ENCODE assay signal across 9 cellular contexts in genomic region chr13:100434010-100434763, GRCh38.
DNase-seq lines count a peak whose midpoint lies in the region; ATAC-seq lines count a peak whose summit lies in the region.
"Had no signal": no experiment of that assay in that cellular context is flagged by ENCODE, and none has a peak within 500 bp of the region (broad histone marks: within the 10 kb centered on the region; RNA-seq: fewer than 3 reads in every experiment).

No MANE protein-coding gene starts in this region.

- H3K4me3 ChIP-seq in CD4-positive, CD25-positive, alpha-beta regulatory T cell (ENCODE audit: low read depth, low read length), result no peak overlapping the region
- H3K4me3 ChIP-seq: vagina had no signal

- no peak overlapping the region for H3K4me3 Mint-ChIP-seq in CD4-positive, CD25-positive, alpha-beta regulatory T cell

- peak overlapping the region in 2 of 3 donors; percentile 12 to 43 for H3K27ac Mint-ChIP-seq in CD4-positive, CD25-positive, alpha-beta regulatory T cell

- peaks cover 42% of the 10 kb centered on the region for H3K36me3 Mint-ChIP-seq in CD4-positive, CD25-positive, alpha-beta regulatory T cell

- H3K4me1 Mint-ChIP-seq in CD4-positive, CD25-positive, alpha-beta regulatory T cell, result peaks cover 0 to 20% (median 9%) of the 10 kb centered on the region in 4 donors

- no peak for ATAC-seq in CD4-positive, CD25-positive, alpha-beta regulatory T cell (ENCODE audit: low read depth in 2 of 2)
- ATAC-seq in GM21381 (IDR thresholded peaks at IDR 0.05; ENCODE audit: unreplicated experiment) (peak; percentile 88), HG03469 (IDR thresholded peaks at IDR 0.05; ENCODE audit: unreplicated experiment) (peak; percentile 95), Right ventricle myocardium superior (ENCODE audit: poor library complexity) (no peak)

- DNase-seq in CD4-positive, CD25-positive, alpha-beta regulatory T cell, result peak in 1 of 3 donors; percentile 43
- peak; percentile 22 for DNase-seq in fibroblast of gingiva (ENCODE audit: low read depth)
- no peak for DNase-seq in Right ventricle myocardium superior
- DNase-seq in superior temporal gyrus (ENCODE audit: extremely low spot score), result no peak
- no peak for DNase-seq in amygdala (lab: John Stamatoyannopoulos, UW)
- no peak for DNase-seq in epidermal melanocyte (ENCODE audit: insufficient read length, low spot score)

- intact Hi-C loops in Right ventricle myocardium superior (cut with DNase I), result no loop called here

- H3K27me3 Mint-ChIP-seq in CD4-positive, CD25-positive, alpha-beta regulatory T cell, result no peaks in the 10 kb centered on the region

- no peaks in the 10 kb centered on the region for H3K9me3 ChIP-seq in CD4-positive, CD25-positive, alpha-beta regulatory T cell (ENCODE audit: control insufficient read depth in 2 of 2, low read length in 2 of 2)
- H3K9me3 ChIP-seq: vagina had no signal

- H3K27me3 ChIP-seq in CD4-positive, CD25-positive, alpha-beta regulatory T cell (ENCODE audit: control insufficient read depth, insufficient read depth, low read length), result no peaks in the 10 kb centered on the region
- H3K27me3 ChIP-seq: vagina had no signal

- H3K9me3 Mint-ChIP-seq in CD4-positive, CD25-positive, alpha-beta regulatory T cell, result peaks cover 0 to 5% (median 0%) of the 10 kb centered on the region in 7 donors

- H3K27ac ChIP-seq in CD4-positive, CD25-positive, alpha-beta regulatory T cell (ENCODE audit: insufficient read depth, low read length, poor library complexity, severe bottlenecking), result no peak overlapping the region
- H3K27ac ChIP-seq: vagina had no signal

- no peaks in the 10 kb centered on the region for H3K4me1 ChIP-seq in CD4-positive, CD25-positive, alpha-beta regulatory T cell (ENCODE audit: control insufficient read depth, insufficient read depth, low read length, poor library complexity, severe bottlenecking)
- H3K4me1 ChIP-seq: vagina had no signal

- no peaks in the 10 kb centered on the region for H3K36me3 ChIP-seq in CD4-positive, CD25-positive, alpha-beta regulatory T cell (ENCODE audit: control insufficient read depth, insufficient read depth, low read length)
- H3K36me3 ChIP-seq: vagina had no signal

Comparison
In these comparisons a context has a peak if more than half of its experiments do, and no peak if none do; other contexts are left out.
1. ATAC-seq: peak in GM21381 (single experiment) and HG03469 (single experiment); none in CD4-positive, CD25-positive, alpha-beta regulatory T cell (0 of 2) and Right ventricle myocardium superior (single experiment).